ENCODE assay signal across 27 cellular contexts in genomic region chr3:32132706-32133105, GRCh38.
"Had no signal": no experiment of that assay in that cellular context is flagged by ENCODE, and none has a peak within 500 bp of the region (broad histone marks: within the 10 kb centered on the region; RNA-seq: fewer than 3 reads in every experiment).

No MANE protein-coding gene starts in this region.

- H3K27ac Mint-ChIP-seq: memory B cell; natural killer cell treated with Interleukin-12 subunit alpha and Interleukin-12 subunit beta and Interleukin-15 and Interleukin-18, amount 100 ng/mL, for 72 hours; stimulated activated memory B cell treated with anti-CD40 and anti-IgM and Interleukin-4, amounts not matched to agents 10 μg/mL and 1 μg/mL and 100 μg/mL, for 72 hours had no signal

- H3K27me3 Mint-ChIP-seq: memory B cell; naive B cell; natural killer cell treated with Interleukin-12 subunit alpha and Interleukin-12 subunit beta and Interleukin-15 and Interleukin-18, amount 100 ng/mL, for 72 hours; stimulated activated memory B cell treated with anti-CD40 and anti-IgM and Interleukin-4, amounts not matched to agents 10 μg/mL and 1 μg/mL and 100 μg/mL, for 72 hours had no signal

- H3K4me3 ChIP-seq: coronary artery, esophagus squamous epithelium, lower lobe of right lung, mucosa of descending colon, psoas muscle, skin epidermis, spleen, testis, tibial artery, upper lobe of left lung had no signal

- H3K4me3 Mint-ChIP-seq: memory B cell; naive B cell; natural killer cell treated with Interleukin-12 subunit alpha and Interleukin-12 subunit beta and Interleukin-15 and Interleukin-18, amount 100 ng/mL, for 72 hours; neural crest cell; stimulated activated memory B cell treated with anti-CD40 and anti-IgM and Interleukin-4, amounts not matched to agents 10 μg/mL and 1 μg/mL and 100 μg/mL, for 72 hours had no signal

- ATAC-seq: left ventricle myocardium superior; lower lobe of right lung; mucosa of descending colon; natural killer cell treated with Interleukin-12 subunit alpha and Interleukin-12 subunit beta and Interleukin-15 and Interleukin-18, amount 100 ng/mL, for 72 hours; right cardiac atrium; stimulated activated memory B cell treated with anti-CD40 and anti-IgM and Interleukin-4, amounts not matched to agents 10 μg/mL and 1 μg/mL and 100 μg/mL, for 72 hours; stimulated activated naive CD8-positive, alpha-beta T cell treated with anti-CD3 and anti-CD28 coated beads, Interleukin-15, Interleukin-2, amounts not matched to agents 100 U/mL and 50 U/mL, for 24 hours had no signal

- FAIRE-seq: frontal cortex, keratinocyte had no signal

- H3K27ac ChIP-seq: coronary artery, esophagus squamous epithelium, lower lobe of right lung, neutrophil, psoas muscle, skin epidermis, spleen, testis, tibial artery, upper lobe of left lung had no signal

- H3K27me3 ChIP-seq: esophagus squamous epithelium, neutrophil, spleen, testis, tibial artery, upper lobe of left lung had no signal

- H3K9me3 Mint-ChIP-seq: memory B cell; naive B cell; natural killer cell treated with Interleukin-12 subunit alpha and Interleukin-12 subunit beta and Interleukin-15 and Interleukin-18, amount 100 ng/mL, for 72 hours; neural crest cell; stimulated activated memory B cell treated with anti-CD40 and anti-IgM and Interleukin-4, amounts not matched to agents 10 μg/mL and 1 μg/mL and 100 μg/mL, for 72 hours had no signal

- DNase-seq: dermis blood vessel endothelial cell; effector memory CD4-positive, alpha-beta T cell; erythroblast; esophagus squamous epithelium; hypothalamus; left ventricle myocardium superior; lower lobe of right lung; mucosa of descending colon; naive B cell; psoas muscle; right cardiac atrium; spleen; stimulated activated CD4-positive, alpha-beta T cell treated with anti-CD3 and anti-CD28 coated beads, Interleukin-4, amount 100 ng/mL, for 4 hours; stimulated activated naive CD8-positive, alpha-beta T cell treated with anti-CD3 and anti-CD28 coated beads, Interleukin-15, Interleukin-2, amounts not matched to agents 100 U/mL and 50 U/mL, for 24 hours; substantia nigra; testis; tibial artery; upper lobe of left lung had no signal

- H3K9me3 ChIP-seq: esophagus squamous epithelium, lower lobe of right lung, mucosa of descending colon, neutrophil, psoas muscle, spleen, testis, tibial artery, upper lobe of left lung had no signal

- H3K4me1 ChIP-seq: esophagus squamous epithelium had no signal
